Comparison of ENCODE assay signal across 1 cellular context in the genomic region with DNA sequence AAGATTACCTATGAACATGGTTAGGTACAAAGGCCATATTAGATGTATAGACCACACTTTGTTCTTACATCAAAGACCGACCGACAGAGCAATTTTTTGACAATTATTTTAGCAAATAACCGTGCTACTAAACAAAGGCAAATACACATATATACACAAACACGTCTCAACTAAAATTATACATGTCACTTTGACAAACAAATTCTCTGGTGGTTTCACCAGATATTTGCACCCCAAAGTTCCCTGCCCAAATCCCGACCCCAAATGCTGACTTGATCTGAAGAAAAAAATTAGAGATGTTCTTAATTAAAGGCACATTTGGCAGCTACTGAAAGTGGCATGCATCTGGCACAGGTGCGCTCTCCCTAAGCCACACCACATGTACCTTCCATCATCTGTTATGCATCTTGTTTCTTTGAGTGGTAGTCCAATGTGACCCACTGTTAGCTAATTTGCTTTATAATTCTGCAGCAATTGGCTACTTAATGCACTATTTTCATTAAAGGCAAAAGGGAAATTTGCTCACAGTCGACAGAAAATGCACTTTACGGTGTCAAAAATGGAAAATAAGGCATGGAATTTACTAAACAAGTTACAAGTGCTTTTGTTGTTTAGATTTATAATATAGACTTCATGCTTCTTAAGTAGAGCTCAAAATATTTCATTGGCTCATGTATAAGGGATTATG.
TF ChIP-seq lines count a peak whose summit lies in the region.

No MANE protein-coding gene starts in this region.

TF ChIP-seq in HepG2, 621 proteins besides CTCF, POLR2A, EP300 and RAD21 (continued from another document and continues in another):
- TF ChIP-seq GMEB1 (CRISPR knock-in tag; IDR thresholded peaks at IDR 0.05; ENCODE audit: borderline replicate concordance) (no peak), ZNF280D (CRISPR knock-in tag; IDR thresholded peaks at IDR 0.05) (no peak), ZNF431 (CRISPR knock-in tag; IDR thresholded peaks at IDR 0.05; ENCODE audit: borderline replicate concordance, low read depth) (no peak; the same call in 1 of the 2 replicates), HDAC6 (IDR thresholded peaks at IDR 0.05; ENCODE audit: low read depth, low read length) (no peak), ZMYM3 (CRISPR knock-in tag; IDR thresholded peaks at IDR 0.05) (no peak), ZNF629 (CRISPR knock-in tag; conservative IDR thresholded peaks at IDR 0.05) (no peak), SMAD3 (CRISPR knock-in tag; IDR thresholded peaks at IDR 0.05) (peak; percentile 66; the same call in 1 of the 2 replicates), NFKB2 (CRISPR knock-in tag; IDR thresholded peaks at IDR 0.05; ENCODE audit: borderline replicate concordance) (no peak), BCL6 (CRISPR knock-in tag; IDR thresholded peaks at IDR 0.05) (peak; percentile 64; the same call in 1 of the 2 replicates), ZNF121 (CRISPR knock-in tag; IDR thresholded peaks at IDR 0.05) (no peak), ZNF143 (CRISPR knock-in tag; IDR thresholded peaks at IDR 0.05) (no peak), JUND (CRISPR knock-in tag; IDR thresholded peaks at IDR 0.05) (no peak), ELK4 (CRISPR knock-in tag; IDR thresholded peaks at IDR 0.05; ENCODE audit: borderline replicate concordance) (no peak), CEBPB (IDR thresholded peaks at IDR 0.05; ENCODE audit: borderline replicate concordance, low read depth, low read length) (no peak), ZNF232 (CRISPR knock-in tag; IDR thresholded peaks at IDR 0.05; ENCODE audit: borderline replicate concordance) (no peak), CEBPZ (IDR thresholded peaks at IDR 0.05; ENCODE audit: low read length) (no peak), ZNF724P (CRISPR knock-in tag; IDR thresholded peaks at IDR 0.05; ENCODE audit: borderline replicate concordance) (no peak), KDM1A (CRISPR knock-in tag; IDR thresholded peaks at IDR 0.05) (no peak), HNRNPUL1 (IDR thresholded peaks at IDR 0.05; ENCODE audit: low read depth, low read length) (no peak), MBNL3 (CRISPR knock-in tag; conservative IDR thresholded peaks at IDR 0.05) (no peak), NR3C1 (CRISPR knock-in tag; IDR thresholded peaks at IDR 0.05) (no peak), PPARG (CRISPR knock-in tag; conservative IDR thresholded peaks at IDR 0.05) (peak; percentile 80), ATRX (CRISPR knock-in tag; IDR thresholded peaks at IDR 0.05; ENCODE audit: borderline replicate concordance) (no peak), FOSL1 (CRISPR knock-in tag; IDR thresholded peaks at IDR 0.05; ENCODE audit: borderline replicate concordance) (no peak), AGO1 (IDR thresholded peaks at IDR 0.05; ENCODE audit: low read depth, low read length, poor library complexity, severe bottlenecking) (no peak), ZNF710 (CRISPR knock-in tag; IDR thresholded peaks at IDR 0.05; ENCODE audit: borderline replicate concordance) (no peak), ZNF3 (CRISPR knock-in tag; IDR thresholded peaks at IDR 0.05) (no peak), NR2F2 (IDR thresholded peaks at IDR 0.05; ENCODE audit: borderline replicate concordance, low read depth) (peak; percentile 66; the same call in 1 of the 2 replicates), ZNF354B (CRISPR knock-in tag; IDR thresholded peaks at IDR 0.05) (no peak), RBAK (CRISPR knock-in tag; IDR thresholded peaks at IDR 0.05) (no peak), ZNF558 (CRISPR knock-in tag; IDR thresholded peaks at IDR 0.05; ENCODE audit: borderline replicate concordance) (no peak), NFIB (CRISPR knock-in tag; IDR thresholded peaks at IDR 0.05; ENCODE audit: borderline replicate concordance) (no peak), RFXANK (CRISPR knock-in tag; IDR thresholded peaks at IDR 0.05) (no peak), AGO2 (optimal IDR thresholded peaks at IDR 0.05; ENCODE audit: low read depth, low read length) (no peak), ZFP36L2 (CRISPR knock-in tag; IDR thresholded peaks at IDR 0.05) (no peak), MYC (CRISPR knock-in tag; IDR thresholded peaks at IDR 0.05; ENCODE audit: borderline replicate concordance) (no peak), RXRB (CRISPR knock-in tag; IDR thresholded peaks at IDR 0.05; ENCODE audit: borderline replicate concordance) (peak; percentile 74; the same call in 1 of the 2 replicates), FLYWCH1 (CRISPR knock-in tag; IDR thresholded peaks at IDR 0.05) (no peak), ZNF672 (CRISPR knock-in tag; IDR thresholded peaks at IDR 0.05) (no peak), NR0B2 (CRISPR knock-in tag; IDR thresholded peaks at IDR 0.05) (no peak)
- TF ChIP-seq, protein P1, sequence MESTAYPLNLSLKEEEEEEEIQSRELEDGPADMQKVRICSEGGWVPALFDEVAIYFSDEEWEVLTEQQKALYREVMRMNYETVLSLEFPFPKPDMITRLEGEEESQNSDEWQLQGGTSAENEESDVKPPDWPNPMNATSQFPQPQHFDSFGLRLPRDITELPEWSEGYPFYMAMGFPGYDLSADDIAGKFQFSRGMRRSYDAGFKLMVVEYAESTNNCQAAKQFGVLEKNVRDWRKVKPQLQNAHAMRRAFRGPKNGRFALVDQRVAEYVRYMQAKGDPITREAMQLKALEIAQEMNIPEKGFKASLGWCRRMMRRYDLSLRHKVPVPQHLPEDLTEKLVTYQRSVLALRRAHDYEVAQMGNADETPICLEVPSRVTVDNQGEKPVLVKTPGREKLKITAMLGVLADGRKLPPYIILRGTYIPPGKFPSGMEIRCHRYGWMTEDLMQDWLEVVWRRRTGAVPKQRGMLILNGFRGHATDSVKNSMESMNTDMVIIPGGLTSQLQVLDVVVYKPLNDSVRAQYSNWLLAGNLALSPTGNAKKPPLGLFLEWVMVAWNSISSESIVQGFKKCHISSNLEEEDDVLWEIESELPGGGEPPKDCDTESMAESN (CRISPR knock-in tag; conservative IDR thresholded peaks at IDR 0.05), result no peak
- TF ChIP-seq, protein P2, sequence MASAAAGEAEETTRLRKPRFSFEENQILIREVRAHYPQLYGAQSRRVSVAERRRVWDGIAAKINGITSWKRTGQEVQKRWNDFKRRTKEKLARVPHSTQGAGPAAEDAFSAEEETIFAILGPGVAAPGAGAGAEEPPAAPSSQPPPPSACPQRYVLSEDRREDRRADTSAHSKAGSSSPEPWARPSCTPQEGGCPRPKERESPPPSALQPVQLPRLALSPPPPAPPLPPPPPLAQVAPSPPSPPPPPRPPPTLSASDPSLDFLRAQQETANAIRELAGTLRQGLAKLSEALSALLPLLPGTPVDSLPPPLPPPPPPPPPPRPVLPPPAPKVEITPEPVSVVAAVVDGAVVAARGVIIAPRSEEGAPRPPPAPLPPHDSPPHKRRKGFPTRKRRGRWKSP (CRISPR knock-in tag; IDR thresholded peaks at IDR 0.05), result peak; percentile 35; the same call in 1 of the 2 replicates
- TF ChIP-seq, protein P3, sequence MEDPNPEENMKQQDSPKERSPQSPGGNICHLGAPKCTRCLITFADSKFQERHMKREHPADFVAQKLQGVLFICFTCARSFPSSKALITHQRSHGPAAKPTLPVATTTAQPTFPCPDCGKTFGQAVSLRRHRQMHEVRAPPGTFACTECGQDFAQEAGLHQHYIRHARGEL (CRISPR knock-in tag; IDR thresholded peaks at IDR 0.05), result no peak
- TF ChIP-seq, protein P4, sequence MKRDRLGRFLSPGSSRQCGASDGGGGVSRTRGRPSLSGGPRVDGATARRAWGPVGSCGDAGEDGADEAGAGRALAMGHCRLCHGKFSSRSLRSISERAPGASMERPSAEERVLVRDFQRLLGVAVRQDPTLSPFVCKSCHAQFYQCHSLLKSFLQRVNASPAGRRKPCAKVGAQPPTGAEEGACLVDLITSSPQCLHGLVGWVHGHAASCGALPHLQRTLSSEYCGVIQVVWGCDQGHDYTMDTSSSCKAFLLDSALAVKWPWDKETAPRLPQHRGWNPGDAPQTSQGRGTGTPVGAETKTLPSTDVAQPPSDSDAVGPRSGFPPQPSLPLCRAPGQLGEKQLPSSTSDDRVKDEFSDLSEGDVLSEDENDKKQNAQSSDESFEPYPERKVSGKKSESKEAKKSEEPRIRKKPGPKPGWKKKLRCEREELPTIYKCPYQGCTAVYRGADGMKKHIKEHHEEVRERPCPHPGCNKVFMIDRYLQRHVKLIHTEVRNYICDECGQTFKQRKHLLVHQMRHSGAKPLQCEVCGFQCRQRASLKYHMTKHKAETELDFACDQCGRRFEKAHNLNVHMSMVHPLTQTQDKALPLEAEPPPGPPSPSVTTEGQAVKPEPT (CRISPR knock-in tag; IDR thresholded peaks at IDR 0.05; ENCODE audit: low read depth), result no peak
